ENCODE assay signal across 18 cellular contexts in the genomic region with DNA sequence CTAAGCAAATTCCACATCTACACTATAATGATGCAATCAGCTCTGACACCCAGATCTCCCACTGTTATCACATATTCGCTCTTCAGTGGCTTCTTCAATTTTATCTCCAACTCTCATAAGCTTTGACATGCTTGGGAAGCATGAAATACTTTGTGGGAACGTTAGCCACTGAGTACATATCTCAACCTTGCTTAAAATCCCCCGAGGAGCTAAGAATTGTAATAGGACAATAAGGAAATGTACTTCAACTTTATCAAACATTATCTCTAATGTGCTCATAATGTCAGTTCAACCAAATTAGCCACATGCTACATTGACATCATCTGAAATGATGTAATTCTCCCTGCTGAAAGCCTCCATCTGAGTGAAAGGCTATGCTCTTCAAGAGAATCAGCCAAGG.
A peak's percentile ranks its signal among the peaks of the same experiment; 100 is the strongest.
DNase-seq lines count a peak whose midpoint lies in the region; ATAC-seq, FAIRE-seq and TF ChIP-seq lines count a peak whose summit lies in the region.
"Had no signal": no experiment of that assay in that cellular context is flagged by ENCODE, and none has a peak within 500 bp of the region (broad histone marks: within the 10 kb centered on the region; RNA-seq: fewer than 3 reads in every experiment).

No MANE protein-coding gene starts in this region.

- no peak overlapping the region for H3K4me2 ChIP-seq in SK-N-SH
- no peak overlapping the region for H3K4me2 ChIP-seq in astrocyte (ENCODE audit: low read length)
- no peak overlapping the region for H3K4me2 ChIP-seq in mesendoderm (ENCODE audit: low read length)
- H3K4me2 ChIP-seq: BLaER1 had no signal

- H3K4me3 Mint-ChIP-seq in astrocyte (ENCODE audit: unreplicated experiment) (no peak overlapping the region), type B pancreatic cell (no peak overlapping the region)
- H3K4me3 Mint-ChIP-seq: CD8-positive, alpha-beta memory T cell; H9 had no signal

- TF ChIP-seq CTCF in SK-N-SH (IDR thresholded peaks at IDR 0.05) (no peak), astrocyte (IDR thresholded peaks at IDR 0.05; ENCODE audit: insufficient read depth, low read depth, low read length) (no peak), type B pancreatic cell (conservative IDR thresholded peaks at IDR 0.05) (no peak)

- ATAC-seq in SK-N-SH treated with all-trans-retinoic acid at 6 μM for 48 hours (no peak), HG03565 (IDR thresholded peaks at IDR 0.05; ENCODE audit: unreplicated experiment) (no peak)

- POLR2A ChIA-PET in SK-N-SH (lab: Yijun Ruan, JAX): no interaction called here

- H3K4me1 ChIP-seq in SK-N-SH (ENCODE audit: control insufficient read depth in 1 of 2, insufficient read depth in 2 of 2, low read depth in 1 of 2, low read length in 1 of 2): no peaks in the 10 kb centered on the region
- H3K4me1 ChIP-seq in astrocyte (ENCODE audit: insufficient read depth, low read length): no peaks in the 10 kb centered on the region
- H3K4me1 ChIP-seq in mesendoderm (ENCODE audit: control insufficient read depth, low read depth, low read length): no peaks in the 10 kb centered on the region
- H3K4me1 ChIP-seq: BLaER1, Caco-2 had no signal

- WGBS in SK-N-SH (ENCODE audit: low lambda C conversion rate): 2% methylated on average over 3 of the region's 3 CpGs
- WGBS in mesendoderm (ENCODE audit: extremely low coverage, insufficient coverage, low lambda C conversion rate): no CpG with 5 or more reads among the region's 3 CpGs

- H3K36me3 Mint-ChIP-seq in astrocyte (ENCODE audit: low read depth, unreplicated experiment): no peaks in the 10 kb centered on the region
- H3K36me3 Mint-ChIP-seq in type B pancreatic cell: no peaks in the 10 kb centered on the region
- H3K36me3 Mint-ChIP-seq: CD8-positive, alpha-beta memory T cell had no signal

- no peak for TF ChIP-seq RAD21 in SK-N-SH (IDR thresholded peaks at IDR 0.05; ENCODE audit: low read length)

- H2AK5ac ChIP-seq in mesendoderm (ENCODE audit: low read length): no peak overlapping the region

- H3K27me3 Mint-ChIP-seq in astrocyte (ENCODE audit: low read depth, unreplicated experiment) (no peaks in the 10 kb centered on the region), type B pancreatic cell (no peaks in the 10 kb centered on the region)
- H3K27me3 Mint-ChIP-seq: CD8-positive, alpha-beta memory T cell had no signal

- no peak overlapping the region for H3K18ac ChIP-seq in mesendoderm (ENCODE audit: low read length)

- H3K4me1 Mint-ChIP-seq in astrocyte (ENCODE audit: low read depth, unreplicated experiment): no peaks in the 10 kb centered on the region
- no peaks in the 10 kb centered on the region for H3K4me1 Mint-ChIP-seq in type B pancreatic cell (ENCODE audit: unreplicated experiment)
- H3K4me1 Mint-ChIP-seq: CD8-positive, alpha-beta memory T cell had no signal

- H3K4me3 ChIP-seq in SK-N-SH (ENCODE audit: low read depth in 2 of 2, low read length in 1 of 2) (no peak overlapping the region), astrocyte (ENCODE audit: insufficient read depth, low read depth, low read length) (no peak overlapping the region), mesendoderm (ENCODE audit: low read length) (no peak overlapping the region)
- H3K4me3 ChIP-seq: BLaER1 had no signal

- H4K20me1 ChIP-seq in SK-N-SH (ENCODE audit: insufficient read depth): no peaks in the 10 kb centered on the region
- no peaks in the 10 kb centered on the region for H4K20me1 ChIP-seq in astrocyte (ENCODE audit: insufficient read depth, low read length)
- H4K20me1 ChIP-seq: BLaER1 had no signal

- H3K9ac ChIP-seq in SK-N-SH: no peak overlapping the region
- H3K9ac ChIP-seq in astrocyte (ENCODE audit: low read length): no peak overlapping the region
- no peak overlapping the region for H3K9ac ChIP-seq in mesendoderm (ENCODE audit: low read length)
- H3K9ac ChIP-seq: BLaER1 had no signal

- H3K9me3 ChIP-seq in SK-N-SH (no peaks in the 10 kb centered on the region), astrocyte (ENCODE audit: insufficient read depth, low read depth, low read length) (no peaks in the 10 kb centered on the region)
- H3K9me3 ChIP-seq: BLaER1, Caco-2 had no signal

- no peak for TF ChIP-seq EP300 in SK-N-SH (IDR thresholded peaks at IDR 0.05; ENCODE audit: borderline replicate concordance in 1 of 2, low read depth in 1 of 2, low read length in 1 of 2)

- no peak overlapping the region for H3K56ac ChIP-seq in mesendoderm (ENCODE audit: low read length)

- peak; percentile 5 for DNase-seq in SK-N-SH
- peak; percentile 8 for DNase-seq in astrocyte (ENCODE audit: low read depth)
- peak; percentile 8 for DNase-seq in mesendoderm
- DNase-seq in renal cortical epithelial cell (ENCODE audit: low read depth): peak; percentile 1
- no peak for DNase-seq in SKM-1 treated with dmso at 0.1 percent for 144 hours (lab: John Stamatoyannopoulos, UW; ENCODE audit: unreplicated experiment)
- DNase-seq in type B pancreatic cell (ENCODE audit: extremely low spot score, unreplicated experiment): no peak
- DNase-seq: 8988T; AML-193; Caco-2; CD8-positive, alpha-beta memory T cell; DND-41; GDM1; GOT3; H9 had no signal

- no peak overlapping the region for H3K4ac ChIP-seq in mesendoderm (ENCODE audit: low read depth, low read length)

- no peaks in the 10 kb centered on the region for H3K9me3 Mint-ChIP-seq in astrocyte (ENCODE audit: unreplicated experiment)
- no peaks in the 10 kb centered on the region for H3K9me3 Mint-ChIP-seq in type B pancreatic cell

- no peak overlapping the region for H2BK5ac ChIP-seq in mesendoderm (ENCODE audit: low read length)

- CTCF ChIA-PET in SK-N-SH (lab: Yijun Ruan, JAX): no interaction called here

- no peaks in the 10 kb centered on the region for H3K9me2 ChIP-seq in SK-N-SH

- H3K79me2 ChIP-seq in SK-N-SH (ENCODE audit: insufficient read depth) (no peaks in the 10 kb centered on the region), astrocyte (ENCODE audit: insufficient read depth, low read length) (no peaks in the 10 kb centered on the region), mesendoderm (ENCODE audit: control insufficient read depth, insufficient read depth, low read length) (no peaks in the 10 kb centered on the region)

- H3F3A ChIP-seq in SK-N-SH (replicated peaks; ENCODE audit: insufficient read depth): no peaks in the 10 kb centered on the region

- H3K27ac Mint-ChIP-seq in astrocyte (ENCODE audit: unreplicated experiment) (no peak overlapping the region), type B pancreatic cell (no peak overlapping the region)
- H3K27ac Mint-ChIP-seq: CD8-positive, alpha-beta memory T cell; H9 had no signal

- H2AFZ ChIP-seq in SK-N-SH (ENCODE audit: low read depth) (no peak overlapping the region), astrocyte (ENCODE audit: low read depth, low read length) (no peak overlapping the region)

- no peaks in the 10 kb centered on the region for H3K79me1 ChIP-seq in mesendoderm (ENCODE audit: low read length)

- no peak overlapping the region for H3K23ac ChIP-seq in mesendoderm (ENCODE audit: low read length)

- no peak overlapping the region for H4K5ac ChIP-seq in mesendoderm (ENCODE audit: low read length)

- peak; percentile 66 for FAIRE-seq in astrocyte (lab: Jason Lieb, UNC)
- FAIRE-seq: GM12892 had no signal

- H3K36me3 ChIP-seq in SK-N-SH (replicated peaks in 1 of 2; ENCODE audit: control insufficient read depth in 1 of 2, insufficient read depth in 2 of 2, low read length in 1 of 2) (no peaks in the 10 kb centered on the region), astrocyte (ENCODE audit: insufficient read depth, low read length) (no peaks in the 10 kb centered on the region), mesendoderm (ENCODE audit: control insufficient read depth, insufficient read depth, low read length) (no peaks in the 10 kb centered on the region)
- H3K36me3 ChIP-seq: BLaER1 had no signal

- no peak overlapping the region for H2BK120ac ChIP-seq in mesendoderm (ENCODE audit: low read depth, low read length)

- no peak overlapping the region for H4K8ac ChIP-seq in mesendoderm (ENCODE audit: low read depth, low read length)

- no peak overlapping the region for H3K27ac ChIP-seq in SK-N-SH (ENCODE audit: low read depth in 2 of 2, low read length in 1 of 2)
- H3K27ac ChIP-seq in astrocyte (ENCODE audit: low read depth, low read length): no peak overlapping the region
- no peak overlapping the region for H3K27ac ChIP-seq in mesendoderm (ENCODE audit: low read depth, low read length)
- H3K27ac ChIP-seq: BLaER1 had no signal

- H3K27me3 ChIP-seq in SK-N-SH (ENCODE audit: insufficient read depth) (no peaks in the 10 kb centered on the region), astrocyte (ENCODE audit: insufficient read depth, low read length) (no peaks in the 10 kb centered on the region), mesendoderm (ENCODE audit: insufficient read depth, low read length, poor library complexity) (no peaks in the 10 kb centered on the region)
- H3K27me3 ChIP-seq: BLaER1 had no signal

- H2BK15ac ChIP-seq in mesendoderm (replicated peaks; ENCODE audit: low read depth): no peak overlapping the region

TF ChIP-seq in SK-N-SH, 30 proteins besides CTCF, POLR2A, EP300 and RAD21 (continues in another document):
- no peak for TF ChIP-seq FOXJ3 (CRISPR knock-in tag; IDR thresholded peaks at IDR 0.05)
- TF ChIP-seq NRF1 (IDR thresholded peaks at IDR 0.05; ENCODE audit: low read depth, low read length): no peak
- TF ChIP-seq TCF12 (IDR thresholded peaks at IDR 0.05): no peak
- no peak for TF ChIP-seq CHD2 (IDR thresholded peaks at IDR 0.05; ENCODE audit: low read length, partially characterized antibody)
- TF ChIP-seq ELF1 (IDR thresholded peaks at IDR 0.05): no peak
- no peak for TF ChIP-seq RXRA (IDR thresholded peaks at IDR 0.05; ENCODE audit: borderline replicate concordance, low read depth)
- no peak for TF ChIP-seq FOXM1 (IDR thresholded peaks at IDR 0.05; ENCODE audit: low read depth)
- TF ChIP-seq NFIC (IDR thresholded peaks at IDR 0.05; ENCODE audit: borderline replicate concordance): no peak

Comparison
In these comparisons a context has a peak if more than half of its experiments do, and no peak if none do; other contexts are left out.
1. DNase-seq: peak in SK-N-SH (single experiment), astrocyte (single experiment), mesendoderm (single experiment) and renal cortical epithelial cell (single experiment); none in SKM-1 treated with dmso at 0.1 percent for 144 hours (single experiment) and type B pancreatic cell (single experiment).